8 cellular contexts compared by ENCODE assay signal in the genomic region with DNA sequence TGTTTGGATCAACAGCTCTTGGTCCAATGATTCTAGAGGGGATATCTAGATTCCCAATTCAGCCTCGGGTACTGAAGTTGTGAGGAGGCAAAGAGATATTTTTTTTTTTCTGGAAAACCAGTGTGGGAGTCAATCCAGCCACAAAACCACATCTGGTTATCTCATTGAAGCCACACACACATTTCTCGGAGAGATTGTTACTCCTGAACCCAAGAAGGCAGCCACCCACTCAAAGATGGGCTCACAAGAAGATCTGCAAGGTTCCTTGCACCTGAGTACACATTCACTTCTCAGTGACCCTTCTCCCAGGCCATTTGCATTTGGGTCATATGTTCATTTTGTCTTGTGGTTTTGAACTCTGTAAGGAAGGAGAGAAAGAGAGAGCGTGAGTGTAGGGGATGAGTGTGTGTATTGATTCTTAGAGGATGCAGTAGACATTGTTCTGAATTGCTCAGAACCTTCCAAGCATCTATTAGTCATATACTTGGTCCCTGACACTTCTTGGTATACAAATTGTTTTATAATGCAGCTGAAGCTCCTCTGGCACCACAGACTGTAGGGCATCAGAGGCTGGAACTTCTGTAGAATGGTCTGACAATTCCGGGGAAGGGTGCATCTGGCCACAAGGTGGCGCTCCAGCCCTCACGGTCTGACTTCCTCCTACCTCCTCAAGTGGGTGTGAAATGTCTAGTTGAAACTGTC. TPM values are rescaled to one million over a fixed set of nuclear protein-coding genes. Genes with fewer than 3 reads are reported as not detected.
DNase-seq lines count a peak whose midpoint lies in the region; ATAC-seq and TF ChIP-seq lines count a peak whose summit lies in the region.

No MANE protein-coding gene starts in this region.

- no peaks in the 10 kb centered on the region for H3K4me1 ChIP-seq in colonic mucosa
- H3K4me1 ChIP-seq in right lobe of liver = no peaks in the 10 kb centered on the region

- peak; percentile 76 for DNase-seq in AG20443 (ENCODE audit: low spot score)
- DNase-seq in NCI-H526 treated with DMSO at 0.1 percent for 48 hours (lab: John Stamatoyannopoulos, UW) = peak; percentile 26
- peak; percentile 73 to 82 for DNase-seq in activated CD4-positive, alpha-beta T cell treated with anti-CD3 and anti-CD28 coated beads, Interleukin-2, amount 50 U/mL, for 24 hours (ENCODE audit: low read depth in 1 of 2, low spot score in 1 of 2)
- peak; percentile 82 for DNase-seq in colonic mucosa
- peak; percentile 70 to 81 (median 80) for DNase-seq in right lobe of liver
- DNase-seq in stimulated activated CD4-positive, alpha-beta T cell treated with anti-CD3 and anti-CD28 coated beads, TNF-alpha, amount 100 ng/mL, for 48 hours (ENCODE audit: low read depth in 3 of 3) = peak; percentile 82 to 87 (median 82)

- TF ChIP-seq CTCF in colonic mucosa (IDR thresholded peaks at IDR 0.05) (peak; percentile 74), right lobe of liver (IDR thresholded peaks at IDR 0.05) (peak; percentile 53 to 94 (median 89))

- H3K9me3 ChIP-seq in colonic mucosa (no peaks in the 10 kb centered on the region), right lobe of liver (no peaks in the 10 kb centered on the region)

- H3K9ac ChIP-seq in colonic mucosa (ENCODE audit: low read depth in 2 of 2, low read length in 2 of 2) = no peak overlapping the region

- TF ChIP-seq POLR2A in right lobe of liver (IDR thresholded peaks at IDR 0.05) = no peak

- intact Hi-C loops in colonic mucosa (cut with DNase I) (no loop called here), right lobe of liver (cut with DNase I) (no loop called here)

- no peaks in the 10 kb centered on the region for H3K36me3 ChIP-seq in colonic mucosa
- no peaks in the 10 kb centered on the region for H3K36me3 ChIP-seq in right lobe of liver

- ATAC-seq in GM19023 (IDR thresholded peaks at IDR 0.05; ENCODE audit: unreplicated experiment) = peak; percentile 92
- peak; percentile 80 for ATAC-seq in HG03354 (IDR thresholded peaks at IDR 0.05; ENCODE audit: poor library complexity, severe bottlenecking, unreplicated experiment)
- ATAC-seq in right lobe of liver = peak; percentile 90 to 93 (median 91)

- no peaks in the 10 kb centered on the region for H3K27me3 ChIP-seq in colonic mucosa
- no peaks in the 10 kb centered on the region for H3K27me3 ChIP-seq in right lobe of liver

- H3K4me3 ChIP-seq in colonic mucosa (no peak overlapping the region), right lobe of liver (no peak overlapping the region)

- WGBS in right lobe of liver (ENCODE audit: insufficient coverage, low coverage, low lambda C conversion rate, missing lambda C conversion rate) = 38% methylated on average over 5 of the region's 6 CpGs

- H3K27ac ChIP-seq in colonic mucosa (no peak overlapping the region), right lobe of liver (no peak overlapping the region)

RNA-seq across cellular contexts. Expression of a gene that starts 39.3 kb away (rescaled TPM):
- total RNA-seq in colonic mucosa = 100 to 1,000 TPM in 1 of 2 donors, 10 to 100 TPM in 1; 98.8 to 140 TPM
- total RNA-seq in right lobe of liver = 10 to 100 TPM; 31.0 to 68.5 (median 49.6) TPM

Comparison
In these comparisons a context has a peak if more than half of its experiments do, and no peak if none do; other contexts are left out.
1. DNase-seq: peak in every context shown above with its lines; median percentile 82 in colonic mucosa; 82 in stimulated activated CD4-positive, alpha-beta T cell treated with anti-CD3 and anti-CD28 coated beads, TNF-alpha, amount 100 ng/mL, for 48 hours; 80 in right lobe of liver; 78 in activated CD4-positive, alpha-beta T cell treated with anti-CD3 and anti-CD28 coated beads, Interleukin-2, amount 50 U/mL, for 24 hours; 76 in AG20443; 26 in NCI-H526 treated with DMSO at 0.1 percent for 48 hours.